ENCODE assay signal across 9 cellular contexts in the genomic region with DNA sequence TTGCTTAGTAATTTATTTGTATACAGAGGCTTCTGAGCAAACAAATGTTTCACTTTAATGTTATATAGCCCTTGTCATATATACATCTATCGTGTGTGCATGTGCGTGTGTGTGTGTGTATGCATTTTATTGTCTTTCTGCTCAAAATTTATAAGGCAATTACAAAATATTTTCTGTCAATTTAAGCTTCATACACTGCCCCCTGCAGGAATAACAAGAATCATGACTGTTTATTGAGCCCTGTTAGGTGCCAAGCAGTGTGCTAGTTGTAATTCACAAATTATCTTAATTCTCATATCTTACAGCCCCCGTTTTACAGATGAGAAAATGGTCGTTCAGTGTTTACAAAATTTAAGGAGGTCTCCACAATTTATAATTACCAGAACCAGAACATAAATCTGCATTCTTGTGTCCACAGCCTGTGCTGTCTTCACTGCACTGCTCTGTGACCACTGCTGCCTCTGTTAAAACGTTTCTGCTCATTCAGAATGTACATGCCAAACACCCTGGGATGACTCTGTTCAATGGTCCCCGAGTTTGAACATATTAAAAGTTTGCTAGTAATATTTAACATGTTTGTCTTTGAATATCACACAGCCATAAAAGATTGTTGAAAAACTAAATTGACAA.
DNase-seq lines count a peak whose midpoint lies in the region; ATAC-seq, FAIRE-seq and TF ChIP-seq lines count a peak whose summit lies in the region.
"Had no signal": no experiment of that assay in that cellular context is flagged by ENCODE, and none has a peak within 500 bp of the region (broad histone marks: within the 10 kb centered on the region; RNA-seq: fewer than 3 reads in every experiment).

No MANE protein-coding gene starts in this region.

- ATAC-seq in gastrocnemius medialis (no peak), T-cell (replicated peaks in 1 of 4) (no peak)

- H3K9me3 ChIP-seq in gastrocnemius medialis = no peaks in the 10 kb centered on the region
- H3K9me3 ChIP-seq: SJSA1 had no signal

- CTCF ChIA-PET in T-cell (lab: Charles Lee) = interaction anchor here in 1 of 2 donors (0.6 to 1.6 kb wide), 4 partner anchors 203 to 837 kb away, joined by 3 read pairs; no protein-coding TSS in a partner anchor

- no peaks in the 10 kb centered on the region for H3K4me1 Mint-ChIP-seq in T-cell

- H3K4me1 ChIP-seq in gastrocnemius medialis = no peaks in the 10 kb centered on the region
- H3K4me1 ChIP-seq: SJSA1 had no signal

- no peak for FAIRE-seq in frontal cortex (lab: Jason Lieb, UNC)

- H3K27ac Mint-ChIP-seq in T-cell = no peak overlapping the region
- H3K27ac Mint-ChIP-seq: dendritic cell treated with granulocyte-macrophage colony-stimulating factor and Interleukin-4, amounts not matched to agents 40 ng/mL and 50 ng/mL, for 4 days had no signal

- H3K27me3 Mint-ChIP-seq in T-cell = no peaks in the 10 kb centered on the region
- H3K27me3 Mint-ChIP-seq: dendritic cell treated with granulocyte-macrophage colony-stimulating factor and Interleukin-4, amounts not matched to agents 40 ng/mL and 50 ng/mL, for 4 days had no signal

- POLR2A ChIA-PET in T-cell (lab: Charles Lee) = no interaction called here

- DNase-seq in GM13977 (ENCODE audit: low spot score) (no peak), OCI-M1 (lab: John Stamatoyannopoulos, UW) (peak; percentile 64), fibroblast of gingiva (ENCODE audit: low read depth) (peak; percentile 6), gastrocnemius medialis (no peak), frontal cortex (ENCODE audit: low spot score in 2 of 2) (no peak), T-cell (no peak)
- no peak for DNase-seq in stimulated activated CD4-positive, alpha-beta T cell treated with anti-CD3 and anti-CD28 coated beads, Interleukin-12 subunit alpha, Interleukin-12 subunit beta, amount 100 ng/mL, for 4 hours

- intact Hi-C loops in gastrocnemius medialis (cut with DNase I; ENCODE audit: low total_unique reads) = loop anchor here (10.0 kb wide), 1 partner anchor 274 kb away; no protein-coding TSS in a partner anchor

- no peaks in the 10 kb centered on the region for H3K27me3 ChIP-seq in gastrocnemius medialis
- H3K27me3 ChIP-seq: SJSA1 had no signal

- no peak overlapping the region for H3K4me3 ChIP-seq in gastrocnemius medialis
- H3K4me3 ChIP-seq: SJSA1 had no signal

- in situ Hi-C loops in GM13977 (cut with MboI; ENCODE audit: low pct_unique_long_range_greater_than_20kb, low sequenced_read_pairs, unreplicated experiment) (no loop called here), gastrocnemius medialis (cut with MboI; ENCODE audit: low sequenced_read_pairs in 4 of 4) (loop anchor here in 2 of 4 donors (25.0 kb wide), 1 partner anchor 272 kb away; no protein-coding TSS in a partner anchor)

- no peaks in the 10 kb centered on the region for H3K36me3 Mint-ChIP-seq in T-cell

- no peak overlapping the region for H3K4me3 Mint-ChIP-seq in T-cell
- H3K4me3 Mint-ChIP-seq: dendritic cell treated with granulocyte-macrophage colony-stimulating factor and Interleukin-4, amounts not matched to agents 40 ng/mL and 50 ng/mL, for 4 days had no signal

- no peaks in the 10 kb centered on the region for H3K36me3 ChIP-seq in gastrocnemius medialis
- H3K36me3 ChIP-seq: SJSA1 had no signal

- TF ChIP-seq POLR2A in gastrocnemius medialis (IDR thresholded peaks at IDR 0.05) = no peak

- H3K9me3 Mint-ChIP-seq in T-cell = no peaks in the 10 kb centered on the region
- H3K9me3 Mint-ChIP-seq: dendritic cell treated with granulocyte-macrophage colony-stimulating factor and Interleukin-4, amounts not matched to agents 40 ng/mL and 50 ng/mL, for 4 days had no signal

- H3K27ac ChIP-seq in gastrocnemius medialis = no peak overlapping the region
- H3K27ac ChIP-seq: SJSA1 had no signal

- TF ChIP-seq CTCF in GM13977 (IDR thresholded peaks at IDR 0.05; ENCODE audit: extremely low read depth, insufficient read depth, missing control alignments) = peak; percentile 53
- TF ChIP-seq CTCF in gastrocnemius medialis (IDR thresholded peaks at IDR 0.05 in 4 of 5, conservative IDR thresholded peaks at IDR 0.05 in 1 of 5) = peak; percentile 12 to 31 (median 28)

Comparison
In these comparisons a context has a peak if more than half of its experiments do, and no peak if none do; other contexts are left out.
1. DNase-seq: peak in OCI-M1 (single experiment) and fibroblast of gingiva (single experiment); none in GM13977 (single experiment), gastrocnemius medialis (0 of 2), frontal cortex (0 of 2), stimulated activated CD4-positive, alpha-beta T cell treated with anti-CD3 and anti-CD28 coated beads, Interleukin-12 subunit alpha, Interleukin-12 subunit beta, amount 100 ng/mL, for 4 hours (single experiment) and T-cell (0 of 34).